ENCODE assay signal across 23 cellular contexts in the genomic region with DNA sequence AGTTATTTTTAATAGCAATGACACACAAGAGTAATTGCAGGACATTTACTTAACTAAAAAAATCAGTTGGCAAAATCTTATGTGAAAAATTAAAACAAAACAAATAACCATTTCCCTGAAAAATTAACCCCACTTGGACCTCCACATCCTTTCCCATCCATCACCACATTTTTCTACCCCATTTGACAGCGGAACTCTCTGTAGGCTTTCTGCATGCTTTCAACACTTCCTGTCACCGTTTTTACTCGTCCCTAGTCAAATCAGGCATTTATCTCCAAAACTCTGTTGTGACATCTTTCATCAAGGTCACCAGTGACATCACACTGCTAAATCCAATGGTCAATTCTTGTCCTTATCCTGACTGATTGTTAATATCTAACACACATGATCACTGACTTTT. TPM values are rescaled to one million over a fixed set of nuclear protein-coding genes. Genes with fewer than 3 reads are reported as not detected.
"Had no signal": no experiment of that assay in that cellular context is flagged by ENCODE, and none has a peak within 500 bp of the region (broad histone marks: within the 10 kb centered on the region; RNA-seq: fewer than 3 reads in every experiment).

No MANE protein-coding gene starts in this region.

- H3K4me1 Mint-ChIP-seq: stimulated activated naive CD8-positive, alpha-beta T cell treated with anti-CD3 and anti-CD28 coated beads, Interleukin-15, amount 100 ng/mL, for 72 hours had no signal

- H3K27ac Mint-ChIP-seq: naive thymus-derived CD4-positive, alpha-beta T cell; neural progenitor cell; stimulated activated naive B cell treated with anti-CD40 and anti-IgM and Interleukin-4, amounts not matched to agents 10 μg/mL and 1 μg/mL and 100 μg/mL, for 72 hours had no signal

- H3K9me3 Mint-ChIP-seq: neural progenitor cell; stimulated activated naive B cell treated with anti-CD40 and anti-IgM and Interleukin-4, amounts not matched to agents 10 μg/mL and 1 μg/mL and 100 μg/mL, for 72 hours; stimulated activated naive CD8-positive, alpha-beta T cell treated with anti-CD3 and anti-CD28 coated beads, Interleukin-15, amount 100 ng/mL, for 72 hours had no signal

- H3K27me3 Mint-ChIP-seq: stimulated activated naive B cell treated with anti-CD40 and anti-IgM and Interleukin-4, amounts not matched to agents 10 μg/mL and 1 μg/mL and 100 μg/mL, for 72 hours had no signal

- H3K36me3 ChIP-seq: heart right ventricle, neural progenitor cell, pancreas, sigmoid colon, tibial nerve, upper lobe of right lung, vagina had no signal

- H3K36me3 Mint-ChIP-seq: naive thymus-derived CD4-positive, alpha-beta T cell; neural progenitor cell; stimulated activated naive B cell treated with anti-CD40 and anti-IgM and Interleukin-4, amounts not matched to agents 10 μg/mL and 1 μg/mL and 100 μg/mL, for 72 hours had no signal

- H2AFZ ChIP-seq: neural progenitor cell had no signal

- DNase-seq: effector CD4-positive, alpha-beta T cell; heart right ventricle; hypothalamus; kidney glomerular epithelial cell; mammary epithelial cell; naive thymus-derived CD4-positive, alpha-beta T cell; occipital lobe; pancreas; psoas muscle; sigmoid colon; stimulated activated CD4-positive, alpha-beta T cell treated with anti-CD3 and anti-CD28 coated beads, Interleukin-2, amount 100 ng/mL, for 24 hours; stimulated activated CD4-positive, alpha-beta T cell treated with anti-CD3 and anti-CD28 coated beads, Interleukin-4, amount 100 ng/mL, for 4 hours; stimulated activated naive B cell treated with anti-CD40 and anti-IgM and Interleukin-4, amounts not matched to agents 10 μg/mL and 1 μg/mL and 100 μg/mL, for 72 hours; stimulated activated naive CD8-positive, alpha-beta T cell treated with anti-CD3 and anti-CD28 coated beads, Interleukin-15, amount 100 ng/mL, for 72 hours; testis; upper lobe of right lung had no signal

- H3K27ac ChIP-seq: coronary artery, heart right ventricle, neural progenitor cell, pancreas, psoas muscle, sigmoid colon, skin epidermis, testis, tibial nerve, upper lobe of right lung, vagina had no signal

- H3K4me1 ChIP-seq: neural progenitor cell, pancreas, psoas muscle, sigmoid colon, testis had no signal

- H3K9ac ChIP-seq: neural progenitor cell had no signal

- H3K4me2 ChIP-seq: neural progenitor cell had no signal

- ATAC-seq: esophagus mucosa; heart right ventricle; naive thymus-derived CD4-positive, alpha-beta T cell; pancreas; psoas muscle; stimulated activated naive B cell treated with anti-CD40 and anti-IgM and Interleukin-4, amounts not matched to agents 10 μg/mL and 1 μg/mL and 100 μg/mL, for 72 hours; stimulated activated naive CD8-positive, alpha-beta T cell treated with anti-CD3 and anti-CD28 coated beads, Interleukin-15, amount 100 ng/mL, for 72 hours; upper lobe of right lung had no signal

- H3K4me3 ChIP-seq: coronary artery, heart right ventricle, neural progenitor cell, pancreas, psoas muscle, sigmoid colon, skin epidermis, testis, tibial nerve, upper lobe of right lung, vagina had no signal

- H3K27me3 ChIP-seq: heart right ventricle, neural progenitor cell, pancreas, sigmoid colon, testis, tibial nerve, upper lobe of right lung, vagina had no signal

- H3K4me3 Mint-ChIP-seq: naive thymus-derived CD4-positive, alpha-beta T cell; neural progenitor cell; stimulated activated naive B cell treated with anti-CD40 and anti-IgM and Interleukin-4, amounts not matched to agents 10 μg/mL and 1 μg/mL and 100 μg/mL, for 72 hours; stimulated activated naive CD8-positive, alpha-beta T cell treated with anti-CD3 and anti-CD28 coated beads, Interleukin-15, amount 100 ng/mL, for 72 hours had no signal

- H3K9me3 ChIP-seq: heart right ventricle, pancreas, psoas muscle, sigmoid colon, testis, tibial nerve, upper lobe of right lung, vagina had no signal

RNA-seq across cellular contexts. Expression of a gene that starts 27.5 kb away (rescaled TPM):
- polyA plus RNA-seq: fibroblast of lung; heart right ventricle; naive thymus-derived CD4-positive, alpha-beta T cell had no signal
